ENCODE assay signal across 8 cellular contexts in genomic region chr19:45768644-45769053, GRCh38. TPM values are rescaled to one million over a fixed set of nuclear protein-coding genes. Genes with fewer than 3 reads are reported as not detected.
DNase-seq lines count a peak whose midpoint lies in the region; ATAC-seq and TF ChIP-seq lines count a peak whose summit lies in the region.

No MANE protein-coding gene starts in this region.

- H3K27me3 ChIP-seq in subcutaneous abdominal adipose tissue (ENCODE audit: control insufficient read depth in 5 of 5, insufficient read depth in 4 of 5, low read length in 5 of 5): peaks cover 0 to 9% (median under 1%) of the 10 kb centered on the region in 5 donors

- DNase-seq in NCI-H510A treated with DMSO at 0.1 percent for 48 hours (lab: John Stamatoyannopoulos, UW): peak; percentile 45
- no peak for DNase-seq in NCI-H510A (lab: John Stamatoyannopoulos, UW)
- DNase-seq in RKO (ENCODE audit: low spot score): peak; percentile 68
- peak; percentile 58 for DNase-seq in kidney tubule cell (ENCODE audit: low spot score)

- peaks cover 0 to 13% (median 4%) of the 10 kb centered on the region in 5 donors for H3K36me3 ChIP-seq in subcutaneous abdominal adipose tissue (ENCODE audit: control insufficient read depth in 5 of 5, insufficient read depth in 5 of 5, low read length in 5 of 5)

- H3K36me3 Mint-ChIP-seq in brain: peaks cover 8% of the 10 kb centered on the region

- peak overlapping the region; percentile 92 to 96 (median 93) for H3K4me3 Mint-ChIP-seq in brain

- peak overlapping the region; percentile 97 to 99 (median 98) for H3K27ac Mint-ChIP-seq in brain

- ATAC-seq in GM19455 (IDR thresholded peaks at IDR 0.05; ENCODE audit: unreplicated experiment) (no peak), GM21381 (IDR thresholded peaks at IDR 0.05; ENCODE audit: unreplicated experiment) (no peak)

- H3K4me1 ChIP-seq in subcutaneous abdominal adipose tissue (ENCODE audit: control insufficient read depth in 5 of 5, insufficient read depth in 5 of 5, low read length in 5 of 5): peaks cover 0 to 58% (median 53%) of the 10 kb centered on the region in 5 donors

- no peak for TF ChIP-seq CTCF in brain (conservative IDR thresholded peaks at IDR 0.05)

- peak overlapping the region; percentile 79 to 93 (median 87) for H3K4me3 ChIP-seq in subcutaneous abdominal adipose tissue (ENCODE audit: low read depth in 1 of 5, low read length in 5 of 5)

- H3K4me1 Mint-ChIP-seq in brain: peaks cover 38% of the 10 kb centered on the region

- peaks cover 6% of the 10 kb centered on the region for H3K27me3 Mint-ChIP-seq in brain

- no peaks in the 10 kb centered on the region for H3K9me3 ChIP-seq in subcutaneous abdominal adipose tissue (ENCODE audit: control insufficient read depth in 5 of 5, low read length in 5 of 5)

- peak overlapping the region; percentile 94 for H3K27ac ChIP-seq in subcutaneous abdominal adipose tissue (ENCODE audit: low read depth, low read length)

- H3K9ac ChIP-seq in subcutaneous abdominal adipose tissue (ENCODE audit: low read length in 5 of 5): peak overlapping the region in 4 of 5 donors; percentile 33 to 85 (median 78)

- H3K9me3 Mint-ChIP-seq in brain: peaks cover 0 to 15% (median 0%) of the 10 kb centered on the region in 5 experiments

RNA-seq across cellular contexts. Expression of gene SIX5, which starts 0.4 kb away (rescaled TPM):
- 4.5 TPM for polyA plus RNA-seq in brain (ENCODE audit: insufficient read depth, low read depth, low replicate concordance)

RNA-seq across cellular contexts. Expression of gene DMPK, which starts 13.6 kb away (rescaled TPM):
- 30.7 TPM for polyA plus RNA-seq in brain (ENCODE audit: insufficient read depth, low read depth, low replicate concordance)

RNA-seq across cellular contexts. Expression of gene DMWD, which starts 24.0 kb away (rescaled TPM):
- polyA plus RNA-seq in brain (ENCODE audit: insufficient read depth, low read depth, low replicate concordance): 36.3 TPM

RNA-seq across cellular contexts. Expression of gene MEIOSIN, which starts 35.4 kb away (rescaled TPM):
- not detected for polyA plus RNA-seq in brain (ENCODE audit: insufficient read depth, low read depth, low replicate concordance)

RNA-seq across cellular contexts. Expression of gene FBXO46, which starts 38.0 kb away (rescaled TPM):
- 11.1 TPM for polyA plus RNA-seq in brain (ENCODE audit: insufficient read depth, low read depth, low replicate concordance)
